ENCODE assay signal across 8 cellular contexts in genomic region chr19:10708261-10708660, GRCh38.
"Had no signal": no experiment of that assay in that cellular context is flagged by ENCODE, and none has a peak within 500 bp of the region (broad histone marks: within the 10 kb centered on the region; RNA-seq: fewer than 3 reads in every experiment).

No MANE protein-coding gene starts in this region.

- H3K27ac ChIP-seq: HL-60 had no signal

- H3K4me3 ChIP-seq: HAP-1 had no signal

- H3K9me3 Mint-ChIP-seq: HFFc6, IgD-negative memory B cell had no signal

- FAIRE-seq: HepG2 had no signal

- H3K27ac Mint-ChIP-seq: HFFc6, IgD-negative memory B cell had no signal

- H3K9me3 ChIP-seq: HAP-1 had no signal

- H3K4me1 ChIP-seq: HAP-1 had no signal

- DNase-seq: GOT3, H7, HFFc6, KBM-7 had no signal

- H3K4me1 Mint-ChIP-seq: IgD-negative memory B cell had no signal

- H3K4me3 Mint-ChIP-seq: HFFc6, IgD-negative memory B cell had no signal

- H3K27me3 Mint-ChIP-seq: IgD-negative memory B cell had no signal
